In genomic region chr3:148943531-148944200, GRCh38 we compare ENCODE assay signal across 8 cellular contexts. TPM values are rescaled to one million over a fixed set of nuclear protein-coding genes. Genes with fewer than 3 reads are reported as not detected.
A peak's percentile ranks its signal among the peaks of the same experiment; 100 is the strongest.
DNase-seq lines count a peak whose midpoint lies in the region; ATAC-seq and TF ChIP-seq lines count a peak whose summit lies in the region.

No MANE protein-coding gene starts in this region.

- no peaks in the 10 kb centered on the region for H3K27me3 ChIP-seq in adrenal gland

- CTCF ChIA-PET in activated naive CD4-positive, alpha-beta T cell treated with anti-CD3 and anti-CD28 coated beads for 36 hours (lab: Charles Lee): interaction anchor here (1.6 to 8.7 kb wide), 3 partner anchors 10 to 176 kb away, joined by 3 to 89 read pairs (median 22); partner anchors contain the start of gene CPA3

- H3K27me3 Mint-ChIP-seq in activated naive CD4-positive, alpha-beta T cell treated with anti-CD3 and anti-CD28 coated beads for 36 hours (ENCODE audit: low read depth): no peaks in the 10 kb centered on the region

- 16 to 26% (median 18%) methylated on average over 2 of the region's 2 CpGs for WGBS in adrenal gland, 4 donors

- H3K9me3 Mint-ChIP-seq in activated naive CD4-positive, alpha-beta T cell treated with anti-CD3 and anti-CD28 coated beads for 36 hours: no peaks in the 10 kb centered on the region

- peak; percentile 49 to 88 (median 76) for TF ChIP-seq CTCF in adrenal gland (IDR thresholded peaks at IDR 0.05)

- TF ChIP-seq POLR2A in adrenal gland (IDR thresholded peaks at IDR 0.05): no peak

- no peaks in the 10 kb centered on the region for H3K36me3 Mint-ChIP-seq in activated naive CD4-positive, alpha-beta T cell treated with anti-CD3 and anti-CD28 coated beads for 36 hours (ENCODE audit: low read depth)

- intact Hi-C loops in activated naive CD4-positive, alpha-beta T cell treated with anti-CD3 and anti-CD28 coated beads for 36 hours (cut with micrococcal nuclease): loop anchor here (1.0 to 10.0 kb wide), 5 partner anchors 82 to 1579 kb away; no protein-coding TSS in a partner anchor
- intact Hi-C loops in adrenal gland (cut with DNase I): loop anchor here in 1 of 2 donors (5.0 to 10.0 kb wide), 3 partner anchors 81 to 629 kb away; no protein-coding TSS in a partner anchor
- intact Hi-C loops in left ventricle myocardium superior (cut with micrococcal nuclease): no loop called here

- H3K27ac ChIP-seq in adrenal gland: no peak overlapping the region

- no peak overlapping the region for H3K4me3 Mint-ChIP-seq in activated naive CD4-positive, alpha-beta T cell treated with anti-CD3 and anti-CD28 coated beads for 36 hours

- H3K4me3 ChIP-seq in adrenal gland (no peak overlapping the region), skeletal muscle cell (ENCODE audit: low read depth, low read length) (no peak overlapping the region)

- H3K4me1 ChIP-seq in adrenal gland (replicated peaks in 1 of 2): no peaks in the 10 kb centered on the region

- H3K27ac Mint-ChIP-seq in activated naive CD4-positive, alpha-beta T cell treated with anti-CD3 and anti-CD28 coated beads for 36 hours: no peak overlapping the region

- ATAC-seq in GM21526 (IDR thresholded peaks at IDR 0.05; ENCODE audit: low FRiP score, unreplicated experiment): peak; percentile 96
- ATAC-seq in HG03575 (IDR thresholded peaks at IDR 0.05; ENCODE audit: extremely low read depth, insufficient number of reproducible peaks, low FRiP score, unreplicated experiment): peak; percentile 93
- peak; percentile 90 for ATAC-seq in left ventricle myocardium superior

- peak; percentile 28 for DNase-seq in activated naive CD4-positive, alpha-beta T cell treated with anti-CD3 and anti-CD28 coated beads for 36 hours
- DNase-seq in activated naive CD4-positive, alpha-beta T cell (lab: John Stamatoyannopoulos, UW): no peak
- DNase-seq in NCI-H526 (lab: John Stamatoyannopoulos, UW): peak; percentile 68 to 94
- DNase-seq in adrenal gland: peak in 4 of 7 donors; percentile 25 to 42 (median 36)
- no peak for DNase-seq in left ventricle myocardium superior
- DNase-seq in skeletal muscle cell (ENCODE audit: low read depth): peak; percentile 86

- H3K36me3 ChIP-seq in adrenal gland (replicated peaks in 1 of 2): no peaks in the 10 kb centered on the region

- no peaks in the 10 kb centered on the region for H3K9me3 ChIP-seq in adrenal gland (replicated peaks in 1 of 3)

- no peaks in the 10 kb centered on the region for H3K4me1 Mint-ChIP-seq in activated naive CD4-positive, alpha-beta T cell treated with anti-CD3 and anti-CD28 coated beads for 36 hours (ENCODE audit: low read depth)

RNA-seq across cellular contexts. Expression of gene GYG1, which starts 47.7 kb away (rescaled TPM):
- total RNA-seq in activated naive CD4-positive, alpha-beta T cell treated with anti-CD3 and anti-CD28 coated beads for 36 hours: 10 to 100 TPM; 13.5 to 13.9 TPM
- total RNA-seq in adrenal gland: 10 to 100 TPM; 25.6 to 53.6 (median 38.7) TPM
- polyA plus RNA-seq in adrenal gland: 10 to 100 TPM; 17.3 to 52.5 (median 21.7) TPM
- total RNA-seq in left ventricle myocardium superior: 179 TPM

Comparison
In these comparisons a context has a peak if more than half of its experiments do, and no peak if none do; other contexts are left out.
1. DNase-seq: peak in activated naive CD4-positive, alpha-beta T cell treated with anti-CD3 and anti-CD28 coated beads for 36 hours (single experiment), NCI-H526 (2 of 2), adrenal gland (4 of 7) and skeletal muscle cell (single experiment); none in activated naive CD4-positive, alpha-beta T cell (0 of 4) and left ventricle myocardium superior (single experiment).
2. Peak in every context shown above with its lines, with median percentiles within 50 percentile points of each other: ATAC-seq.